9 cellular contexts compared by ENCODE assay signal in genomic region chr9:83649080-83649479, GRCh38. TPM values are rescaled to one million over a fixed set of nuclear protein-coding genes. Genes with fewer than 3 reads are reported as not detected.
A peak's percentile ranks its signal among the peaks of the same experiment; 100 is the strongest.
DNase-seq lines count a peak whose midpoint lies in the region; ATAC-seq lines count a peak whose summit lies in the region.
"Had no signal": no experiment of that assay in that cellular context is flagged by ENCODE, and none has a peak within 500 bp of the region (broad histone marks: within the 10 kb centered on the region; RNA-seq: fewer than 3 reads in every experiment).

No MANE protein-coding gene starts in this region.

- H3K36me3 Mint-ChIP-seq in activated naive CD4-positive, alpha-beta T cell treated with anti-CD3 and anti-CD28 coated beads for 36 hours (ENCODE audit: low read depth), result peaks cover 20% of the 10 kb centered on the region

- CTCF ChIA-PET in activated naive CD4-positive, alpha-beta T cell treated with anti-CD3 and anti-CD28 coated beads for 36 hours (lab: Charles Lee), result interaction anchor here (0.6 to 3.6 kb wide), 18 partner anchors 11 to 318 kb away, joined by 3 to 26 read pairs (median 5); partner anchors contain the start of gene UBQLN1

- no peaks in the 10 kb centered on the region for H3K27me3 Mint-ChIP-seq in activated naive CD4-positive, alpha-beta T cell treated with anti-CD3 and anti-CD28 coated beads for 36 hours (ENCODE audit: low read depth)
- H3K27me3 Mint-ChIP-seq: stimulated activated naive CD8-positive, alpha-beta T cell treated with anti-CD3 and anti-CD28 coated beads, Interleukin-15, Interleukin-2, amounts not matched to agents 100 ng/mL and 50 ng/mL, for 24 hours had no signal

- H3K4me3 Mint-ChIP-seq in activated naive CD4-positive, alpha-beta T cell treated with anti-CD3 and anti-CD28 coated beads for 36 hours, result no peak overlapping the region
- H3K4me3 Mint-ChIP-seq: stimulated activated naive CD8-positive, alpha-beta T cell treated with anti-CD3 and anti-CD28 coated beads, Interleukin-15, Interleukin-2, amounts not matched to agents 100 ng/mL and 50 ng/mL, for 24 hours had no signal

- DNase-seq in NOMO-1 treated with DMSO at 0.1 percent for 48 hours (lab: John Stamatoyannopoulos, UW; ENCODE audit: unreplicated experiment) (peak; percentile 3), NOMO-1 treated with dmso at 0.1 percent for 144 hours (lab: John Stamatoyannopoulos, UW; ENCODE audit: unreplicated experiment) (no peak), HT-29 (ENCODE audit: low spot score) (peak; percentile 62), SK-N-DZ (ENCODE audit: low spot score) (peak; percentile 45), Right ventricle myocardium superior (peak; percentile 77), renal cortical epithelial cell (ENCODE audit: low read depth) (peak; percentile 15)
- DNase-seq in activated naive CD4-positive, alpha-beta T cell treated with anti-CD3 and anti-CD28 coated beads for 36 hours, result peak; percentile 82
- DNase-seq in NK-92 treated with Interleukin-12 subunit alpha and Interleukin-12 subunit beta, amount 100 ng/mL, for 24 hours (lab: John Stamatoyannopoulos, UW), result no peak

- intact Hi-C loops in activated naive CD4-positive, alpha-beta T cell treated with anti-CD3 and anti-CD28 coated beads for 36 hours (cut with micrococcal nuclease), result loop anchor here (1.0 kb wide), 3 partner anchors 29 to 315 kb away; no protein-coding TSS in a partner anchor
- intact Hi-C loops in Right ventricle myocardium superior (cut with DNase I), result loop anchor here (10.0 kb wide), 1 partner anchor 444 kb away; no protein-coding TSS in a partner anchor

- peaks cover 3% of the 10 kb centered on the region for H3K4me1 Mint-ChIP-seq in activated naive CD4-positive, alpha-beta T cell treated with anti-CD3 and anti-CD28 coated beads for 36 hours (ENCODE audit: low read depth)

- peak; percentile 85 for ATAC-seq in Right ventricle myocardium superior (ENCODE audit: poor library complexity)

- no peak overlapping the region for H3K27ac Mint-ChIP-seq in activated naive CD4-positive, alpha-beta T cell treated with anti-CD3 and anti-CD28 coated beads for 36 hours
- H3K27ac Mint-ChIP-seq: stimulated activated naive CD8-positive, alpha-beta T cell treated with anti-CD3 and anti-CD28 coated beads, Interleukin-15, Interleukin-2, amounts not matched to agents 100 ng/mL and 50 ng/mL, for 24 hours had no signal

- H3K9me3 Mint-ChIP-seq in activated naive CD4-positive, alpha-beta T cell treated with anti-CD3 and anti-CD28 coated beads for 36 hours, result no peaks in the 10 kb centered on the region
- H3K9me3 Mint-ChIP-seq: stimulated activated naive CD8-positive, alpha-beta T cell treated with anti-CD3 and anti-CD28 coated beads, Interleukin-15, Interleukin-2, amounts not matched to agents 100 ng/mL and 50 ng/mL, for 24 hours had no signal

RNA-seq across cellular contexts. Expression of gene IDNK, which starts 26.1 kb away (rescaled TPM):
- total RNA-seq in HT-29 (2014; rRNA removed; shearing (Covaris generic)), result 1.8 and 3.3 TPM in 2 replicates
- 0.29 and 1.6 TPM in 2 replicates for polyA plus RNA-seq in SK-N-DZ (2014; cell fraction: cytosol; rRNA removed)
- polyA plus RNA-seq in SK-N-DZ (2014; cell fraction: nucleus; rRNA removed), result 0.13 and 0.38 TPM in 2 replicates
- total RNA-seq in activated naive CD4-positive, alpha-beta T cell treated with anti-CD3 and anti-CD28 coated beads for 36 hours, result 1 to 10 TPM; 2.7 to 3.2 TPM
- total RNA-seq in Right ventricle myocardium superior (4.9 TPM), renal cortical epithelial cell (4.6 and 11.5 TPM in 2 replicates)

RNA-seq across cellular contexts. Expression of gene UBQLN1, which starts 58.7 kb away (rescaled TPM):
- 79.2 and 82.4 TPM in 2 replicates for total RNA-seq in HT-29 (2014; rRNA removed; shearing (Covaris generic))
- polyA plus RNA-seq in SK-N-DZ (2014; cell fraction: cytosol; rRNA removed), result 50.2 and 53.3 TPM in 2 replicates
- 26.3 and 41.4 TPM in 2 replicates for polyA plus RNA-seq in SK-N-DZ (2014; cell fraction: nucleus; rRNA removed)
- total RNA-seq in activated naive CD4-positive, alpha-beta T cell treated with anti-CD3 and anti-CD28 coated beads for 36 hours, result 10 to 100 TPM; 84.8 to 87.1 TPM
- total RNA-seq in Right ventricle myocardium superior (74.6 TPM), renal cortical epithelial cell (115 and 152 TPM in 2 replicates)

Comparison
In these comparisons a context has a peak if more than half of its experiments do, and no peak if none do; other contexts are left out.
1. DNase-seq: peak in NOMO-1 treated with DMSO at 0.1 percent for 48 hours (single experiment), HT-29 (single experiment), SK-N-DZ (single experiment), activated naive CD4-positive, alpha-beta T cell treated with anti-CD3 and anti-CD28 coated beads for 36 hours (single experiment), Right ventricle myocardium superior (single experiment) and renal cortical epithelial cell (single experiment); none in NOMO-1 treated with dmso at 0.1 percent for 144 hours (single experiment) and NK-92 treated with Interleukin-12 subunit alpha and Interleukin-12 subunit beta, amount 100 ng/mL, for 24 hours (single experiment).